28 cellular contexts compared by ENCODE assay signal in genomic region chr9:37338218-37338617, GRCh38.
DNase-seq lines count a peak whose midpoint lies in the region; ATAC-seq and TF ChIP-seq lines count a peak whose summit lies in the region.
"Had no signal": no experiment of that assay in that cellular context is flagged by ENCODE, and none has a peak within 500 bp of the region (broad histone marks: within the 10 kb centered on the region; RNA-seq: fewer than 3 reads in every experiment).

No MANE protein-coding gene starts in this region.

- H3K4me2 ChIP-seq in OCI-LY1 (ENCODE audit: low read length) = peak overlapping the region; percentile 56

- ATAC-seq in stimulated activated naive CD8-positive, alpha-beta T cell treated with anti-CD3 and anti-CD28 coated beads, Interleukin-15, amount 100 ng/mL, for 72 hours = no peak
- no peak for ATAC-seq in HG02678 (IDR thresholded peaks at IDR 0.05; ENCODE audit: unreplicated experiment)
- no peak for ATAC-seq in heart left ventricle
- ATAC-seq: activated CD4-positive, CD25-positive, alpha-beta regulatory T cell treated with anti-CD3 and anti-CD28 coated beads, Interleukin-2, amount 50 U/mL, for 24 hours; gastrocnemius medialis had no signal

- TF ChIP-seq CTCF in OCI-LY1 (IDR thresholded peaks at IDR 0.05; ENCODE audit: low read length) (no peak), colonic mucosa (IDR thresholded peaks at IDR 0.05) (no peak), heart left ventricle (IDR thresholded peaks at IDR 0.05) (no peak)

- H3K4me1 ChIP-seq in OCI-LY1 (ENCODE audit: insufficient read depth, low read length, severe bottlenecking) (peaks cover 99% of the 10 kb centered on the region), colonic mucosa (no peaks in the 10 kb centered on the region), heart left ventricle (peaks cover 0 to under 1% (median 0%) of the 10 kb centered on the region in 12 donors)
- no peaks in the 10 kb centered on the region for H3K4me1 ChIP-seq in effector memory CD4-positive, alpha-beta T cell (ENCODE audit: control insufficient read depth, insufficient read depth, low read length, poor library complexity, severe bottlenecking)
- H3K4me1 ChIP-seq: gastrocnemius medialis, Peyer's patch, SJSA1 had no signal

- H4K20me1 ChIP-seq in OCI-LY1 (ENCODE audit: insufficient read depth, low read length) = no peaks in the 10 kb centered on the region

- H3K27ac ChIP-seq in OCI-LY1 (ENCODE audit: low read depth, low read length, poor library complexity, severe bottlenecking) (peak overlapping the region; percentile 100), colonic mucosa (peak overlapping the region; percentile 28), heart left ventricle (no peak overlapping the region)
- H3K27ac ChIP-seq in effector memory CD4-positive, alpha-beta T cell (ENCODE audit: insufficient read depth, low read length, poor library complexity, severe bottlenecking) = no peak overlapping the region
- H3K27ac ChIP-seq: cardiac muscle cell, gastrocnemius medialis, SJSA1 had no signal

- H3K27ac Mint-ChIP-seq in stimulated activated naive CD8-positive, alpha-beta T cell treated with anti-CD3 and anti-CD28 coated beads, Interleukin-15, Interleukin-2, amounts not matched to agents 100 ng/mL and 50 ng/mL, for 24 hours = peak overlapping the region; percentile 68
- H3K27ac Mint-ChIP-seq in stimulated activated naive CD8-positive, alpha-beta T cell treated with anti-CD3 and anti-CD28 coated beads, Interleukin-15, amount 100 ng/mL, for 72 hours = no peak overlapping the region
- H3K27ac Mint-ChIP-seq: activated naive CD4-positive, alpha-beta T cell treated with anti-CD3 and anti-CD28 coated beads, Interleukin-2, amount 10 ng/mL, durations not matched to agents 7 days and 5 days; CD4-positive, alpha-beta T cell had no signal

- H3K36me3 Mint-ChIP-seq in stimulated activated naive CD8-positive, alpha-beta T cell treated with anti-CD3 and anti-CD28 coated beads, Interleukin-15, Interleukin-2, amounts not matched to agents 100 ng/mL and 50 ng/mL, for 24 hours (ENCODE audit: low read depth) = no peaks in the 10 kb centered on the region
- H3K36me3 Mint-ChIP-seq: activated naive CD4-positive, alpha-beta T cell treated with anti-CD3 and anti-CD28 coated beads, Interleukin-2, amount 10 ng/mL, durations not matched to agents 7 days and 5 days had no signal

- no peak overlapping the region for H3K4me3 Mint-ChIP-seq in stimulated activated naive CD8-positive, alpha-beta T cell treated with anti-CD3 and anti-CD28 coated beads, Interleukin-15, Interleukin-2, amounts not matched to agents 100 ng/mL and 50 ng/mL, for 24 hours
- no peak overlapping the region for H3K4me3 Mint-ChIP-seq in stimulated activated naive CD8-positive, alpha-beta T cell treated with anti-CD3 and anti-CD28 coated beads, Interleukin-15, amount 100 ng/mL, for 72 hours
- H3K4me3 Mint-ChIP-seq: activated naive CD4-positive, alpha-beta T cell treated with anti-CD3 and anti-CD28 coated beads, Interleukin-2, amount 10 ng/mL, durations not matched to agents 7 days and 5 days; CD4-positive, alpha-beta T cell had no signal

- H3K4me3 ChIP-seq in OCI-LY1 (ENCODE audit: low read depth, low read length, poor library complexity, severe bottlenecking) (peak overlapping the region; percentile 33), colonic mucosa (no peak overlapping the region), heart left ventricle (no peak overlapping the region)
- H3K4me3 ChIP-seq in effector memory CD4-positive, alpha-beta T cell (ENCODE audit: insufficient read depth, low read depth, low read length, poor library complexity, severe bottlenecking) = no peak overlapping the region
- H3K4me3 ChIP-seq: cardiac muscle cell, gastrocnemius medialis, lung, Peyer's patch, SJSA1 had no signal

- no peaks in the 10 kb centered on the region for H3K27me3 Mint-ChIP-seq in stimulated activated naive CD8-positive, alpha-beta T cell treated with anti-CD3 and anti-CD28 coated beads, Interleukin-15, Interleukin-2, amounts not matched to agents 100 ng/mL and 50 ng/mL, for 24 hours
- no peaks in the 10 kb centered on the region for H3K27me3 Mint-ChIP-seq in stimulated activated naive CD8-positive, alpha-beta T cell treated with anti-CD3 and anti-CD28 coated beads, Interleukin-15, amount 100 ng/mL, for 72 hours
- H3K27me3 Mint-ChIP-seq: activated naive CD4-positive, alpha-beta T cell treated with anti-CD3 and anti-CD28 coated beads, Interleukin-2, amount 10 ng/mL, durations not matched to agents 7 days and 5 days; CD4-positive, alpha-beta T cell had no signal

- TF ChIP-seq POLR2A in heart left ventricle (IDR thresholded peaks at IDR 0.05) = no peak

- no peaks in the 10 kb centered on the region for H3F3A ChIP-seq in OCI-LY1 (ENCODE audit: insufficient read depth, low read length)

- H3K9me3 Mint-ChIP-seq in stimulated activated naive CD8-positive, alpha-beta T cell treated with anti-CD3 and anti-CD28 coated beads, Interleukin-15, Interleukin-2, amounts not matched to agents 100 ng/mL and 50 ng/mL, for 24 hours = no peaks in the 10 kb centered on the region
- no peaks in the 10 kb centered on the region for H3K9me3 Mint-ChIP-seq in stimulated activated naive CD8-positive, alpha-beta T cell treated with anti-CD3 and anti-CD28 coated beads, Interleukin-15, amount 100 ng/mL, for 72 hours
- H3K9me3 Mint-ChIP-seq: activated naive CD4-positive, alpha-beta T cell treated with anti-CD3 and anti-CD28 coated beads, Interleukin-2, amount 10 ng/mL, durations not matched to agents 7 days and 5 days; CD4-positive, alpha-beta T cell had no signal

- H3K36me3 ChIP-seq in OCI-LY1 (ENCODE audit: insufficient read depth, low read length) (peaks cover 1% of the 10 kb centered on the region; the same call in 1 of the 2 replicates), colonic mucosa (no peaks in the 10 kb centered on the region), heart left ventricle (no peaks in the 10 kb centered on the region)
- no peaks in the 10 kb centered on the region for H3K36me3 ChIP-seq in effector memory CD4-positive, alpha-beta T cell (ENCODE audit: control insufficient read depth, insufficient read depth, low read length)
- H3K36me3 ChIP-seq: cardiac muscle cell, gastrocnemius medialis, Peyer's patch, SJSA1 had no signal

- H3K27me3 ChIP-seq in OCI-LY1 (ENCODE audit: insufficient read depth, low read length) (no peaks in the 10 kb centered on the region), colonic mucosa (no peaks in the 10 kb centered on the region), heart left ventricle (no peaks in the 10 kb centered on the region)
- no peaks in the 10 kb centered on the region for H3K27me3 ChIP-seq in effector memory CD4-positive, alpha-beta T cell (replicated peaks; ENCODE audit: control insufficient read depth, insufficient read depth, low read length, poor library complexity, severe bottlenecking)
- H3K27me3 ChIP-seq: cardiac muscle cell, dorsolateral prefrontal cortex, gastrocnemius medialis, Peyer's patch, SJSA1 had no signal

- no peak for DNase-seq in stimulated activated naive CD8-positive, alpha-beta T cell treated with anti-CD3 and anti-CD28 coated beads, Interleukin-15, amount 100 ng/mL, for 72 hours
- DNase-seq in colonic mucosa = no peak
- DNase-seq in effector memory CD4-positive, alpha-beta T cell = no peak
- DNase-seq in heart left ventricle = no peak
- DNase-seq in SKM-1 treated with dmso at 0.1 percent for 144 hours (lab: John Stamatoyannopoulos, UW; ENCODE audit: unreplicated experiment) = no peak
- DNase-seq: activated CD8-positive, alpha-beta memory T cell treated with anti-CD3 and anti-CD28 coated beads for 24 hours; activated naive CD4-positive, alpha-beta T cell treated with anti-CD3 and anti-CD28 coated beads, Interleukin-2, amount 10 ng/mL, durations not matched to agents 7 days and 5 days; activated T-cell treated with anti-CD3 and anti-CD28 coated beads, Interleukin-2, amount 50 U/mL, for 48 hours; CD4-positive, alpha-beta T cell; DND-41; dorsolateral prefrontal cortex; gastrocnemius medialis; HCEC 1CT; islet precursor cell; NCI-H146; NCI-H345; NCI-H82; nucleus accumbens; Peyer's patch; stimulated activated CD4-positive, alpha-beta T cell treated with anti-CD3 and anti-CD28 coated beads, Interleukin-12 subunit alpha, Interleukin-12 subunit beta, amount 100 ng/mL, for 4 hours; stimulated activated CD8-positive, alpha-beta memory T cell treated with anti-CD3 and anti-CD28 coated beads, Interleukin-4, amount 100 ng/mL, for 48 hours had no signal

- H3K79me2 ChIP-seq in OCI-LY1 (ENCODE audit: insufficient read depth, low read length) = 0 out of 2 replicates have a peak, but pooled peaks cover 20% of the 10 kb centered on the region

- WGBS in heart left ventricle, 4 donors = 74 to 84% (median 81%) methylated on average over 4 of the region's 4 CpGs

- H3K4me1 Mint-ChIP-seq in stimulated activated naive CD8-positive, alpha-beta T cell treated with anti-CD3 and anti-CD28 coated beads, Interleukin-15, Interleukin-2, amounts not matched to agents 100 ng/mL and 50 ng/mL, for 24 hours (ENCODE audit: low read depth) = peaks cover 11% of the 10 kb centered on the region
- no peaks in the 10 kb centered on the region for H3K4me1 Mint-ChIP-seq in stimulated activated naive CD8-positive, alpha-beta T cell treated with anti-CD3 and anti-CD28 coated beads, Interleukin-15, amount 100 ng/mL, for 72 hours
- H3K4me1 Mint-ChIP-seq: activated naive CD4-positive, alpha-beta T cell treated with anti-CD3 and anti-CD28 coated beads, Interleukin-2, amount 10 ng/mL, durations not matched to agents 7 days and 5 days had no signal

- no peaks in the 10 kb centered on the region for H3K9me3 ChIP-seq in OCI-LY1 (ENCODE audit: low read length)
- no peaks in the 10 kb centered on the region for H3K9me3 ChIP-seq in colonic mucosa
- H3K9me3 ChIP-seq in effector memory CD4-positive, alpha-beta T cell (ENCODE audit: control insufficient read depth, low read length) = no peaks in the 10 kb centered on the region
- no peaks in the 10 kb centered on the region for H3K9me3 ChIP-seq in heart left ventricle
- H3K9me3 ChIP-seq: gastrocnemius medialis, Peyer's patch, SJSA1 had no signal

- no peaks in the 10 kb centered on the region for H3K9me2 ChIP-seq in OCI-LY1 (ENCODE audit: low read depth, low read length)

- intact Hi-C loops in colonic mucosa (cut with DNase I) = no loop called here
- intact Hi-C loops in heart left ventricle (cut with DNase I) = loop anchor here in 2 of 10 donors (10.0 kb wide), 2 partner anchors 463 to 473 kb away; no protein-coding TSS in a partner anchor

- no peak overlapping the region for H2AFZ ChIP-seq in OCI-LY1 (ENCODE audit: low read length)

- H3K9ac ChIP-seq in OCI-LY1 (ENCODE audit: low read length) = peak overlapping the region; percentile 38; the same call in 1 of the 2 replicates
- H3K9ac ChIP-seq in colonic mucosa (ENCODE audit: low read depth in 2 of 2, low read length in 2 of 2) = no peak overlapping the region

Comparison
In these comparisons a context has a peak if more than half of its experiments do, and no peak if none do; other contexts are left out.
1. H3K27ac ChIP-seq: peak in OCI-LY1 (single experiment) and colonic mucosa (single experiment); none in effector memory CD4-positive, alpha-beta T cell (single experiment) and heart left ventricle (0 of 12).